8 cellular contexts compared by ENCODE assay signal in the genomic region with DNA sequence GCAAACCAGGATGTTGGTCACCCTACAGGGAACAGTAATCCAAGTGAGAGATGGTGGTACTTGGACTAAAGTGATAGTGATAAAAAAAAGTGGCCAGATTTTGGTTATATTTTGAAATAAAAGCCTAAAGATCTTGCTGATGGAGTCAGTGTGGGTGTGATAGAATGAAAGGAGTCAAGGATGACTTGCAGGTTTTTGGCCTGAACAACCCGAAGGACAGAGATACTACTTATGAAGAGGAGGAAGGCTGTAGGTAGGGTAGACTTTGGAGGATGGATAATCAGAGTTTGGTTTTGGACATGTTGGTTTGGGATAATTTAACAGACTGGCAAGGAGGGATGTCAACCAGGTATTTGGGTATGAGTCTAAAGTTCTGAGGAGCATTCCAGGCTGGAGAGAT. TPM values are rescaled to one million over a fixed set of nuclear protein-coding genes. Genes with fewer than 3 reads are reported as not detected.
"Had no signal": no experiment of that assay in that cellular context is flagged by ENCODE, and none has a peak within 500 bp of the region (broad histone marks: within the 10 kb centered on the region; RNA-seq: fewer than 3 reads in every experiment).

No MANE protein-coding gene starts in this region.

- FAIRE-seq: HepG2, HTR-8/SVneo had no signal

- ATAC-seq: HepG2 had no signal

- DNase-seq: IMR-90, KBM-7, KG1 had no signal

- H3K27ac ChIP-seq: HL-60 had no signal

- H3K36me3 Mint-ChIP-seq: IgD-negative memory B cell had no signal

- H3K4me3 Mint-ChIP-seq: IgD-negative memory B cell had no signal

- H3K9me3 Mint-ChIP-seq: IgD-negative memory B cell had no signal

- H3K27me3 Mint-ChIP-seq: IgD-negative memory B cell had no signal

- H3K27ac Mint-ChIP-seq: IgD-negative memory B cell had no signal

RNA-seq across cellular contexts. Expression of gene TEX38, which starts 1.5 kb away (rescaled TPM):
- total RNA-seq: HepG2, HT1080, IMR-90 had no signal
- polyA plus RNA-seq: IgD-negative memory B cell, IMR-90 had no signal
